In the genomic region with DNA sequence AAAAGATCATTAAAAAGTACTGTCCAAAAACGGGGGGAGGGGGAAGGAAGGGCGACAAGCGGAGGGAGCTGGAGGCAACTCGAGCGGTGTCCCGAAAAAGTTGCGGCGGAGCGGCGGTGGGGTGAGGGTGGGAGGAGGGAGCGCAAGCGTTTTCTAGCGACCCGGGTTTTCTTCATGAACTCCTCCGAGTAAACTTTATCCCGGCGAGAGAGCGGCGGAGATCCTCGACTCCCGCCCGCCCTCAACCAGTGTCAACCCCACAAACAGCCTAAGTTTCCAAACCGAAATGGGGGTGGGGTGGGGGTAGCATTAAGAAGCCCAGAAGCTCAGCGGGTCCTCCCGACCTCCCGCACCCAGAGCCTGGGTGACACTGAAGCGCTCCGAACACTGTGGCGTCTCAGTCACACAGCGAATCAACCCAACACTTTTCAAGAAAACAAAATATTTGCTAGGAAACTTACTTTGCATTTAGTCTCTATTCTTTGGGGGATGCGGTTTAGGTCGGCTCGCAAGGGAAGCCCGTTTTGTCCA, we compare ENCODE assay signal across 8 cellular contexts.
DNase-seq lines count a peak whose midpoint lies in the region; ATAC-seq and TF ChIP-seq lines count a peak whose summit lies in the region.

No MANE protein-coding gene starts in this region.

- H3K9me3 Mint-ChIP-seq in stimulated activated memory B cell treated with anti-CD40 and anti-IgM and Interleukin-4, amounts not matched to agents 10 μg/mL and 1 μg/mL and 100 μg/mL, for 72 hours: no peaks in the 10 kb centered on the region

- H3K4me3 Mint-ChIP-seq in stimulated activated memory B cell treated with anti-CD40 and anti-IgM and Interleukin-4, amounts not matched to agents 10 μg/mL and 1 μg/mL and 100 μg/mL, for 72 hours: peak overlapping the region; percentile 69

- H3K36me3 Mint-ChIP-seq in stimulated activated memory B cell treated with anti-CD40 and anti-IgM and Interleukin-4, amounts not matched to agents 10 μg/mL and 1 μg/mL and 100 μg/mL, for 72 hours: peaks cover 6% of the 10 kb centered on the region

- no peak overlapping the region for H3K27ac ChIP-seq in BLaER1 treated with 17β-estradiol and CSF1 and Interleukin-3, amounts not matched to agents 10 nM and 100 nM

- peaks cover 87 to 100% (median 97%) of the 10 kb centered on the region in 11 experiments for H3K27me3 ChIP-seq in BLaER1 treated with 17β-estradiol and CSF1 and Interleukin-3, amounts not matched to agents 10 nM and 100 nM

- POLR2A ChIA-PET in HEK293T (lab: Yijun Ruan, JAX): interaction anchor here (0.6 to 1.2 kb wide), 7 partner anchors 9 to 993 kb away, joined by 3 read pairs; no protein-coding TSS in a partner anchor

- no peak for ATAC-seq in stimulated activated memory B cell treated with anti-CD40 and anti-IgM and Interleukin-4, amounts not matched to agents 10 μg/mL and 1 μg/mL and 100 μg/mL, for 72 hours
- ATAC-seq in GM18517 (IDR thresholded peaks at IDR 0.05; ENCODE audit: unreplicated experiment) (no peak), GM19397 (IDR thresholded peaks at IDR 0.05; ENCODE audit: unreplicated experiment) (no peak)

- H3K4me2 ChIP-seq in BLaER1 treated with 17β-estradiol and CSF1 and Interleukin-3, amounts not matched to agents 10 nM and 100 nM: peak overlapping the region; percentile 86 to 99 (median 99)

- CTCF ChIA-PET in HEK293T (lab: Yijun Ruan, JAX): interaction anchor here (1.3 kb wide), 1 partner anchor 11 kb away, joined by 4 read pairs; no protein-coding TSS in a partner anchor

- peaks cover 0 to 11% (median 4%) of the 10 kb centered on the region in 11 experiments; a peak in 12 of 22 replicates for H3K9me3 ChIP-seq in BLaER1 treated with 17β-estradiol and CSF1 and Interleukin-3, amounts not matched to agents 10 nM and 100 nM (replicated peaks in 1 of 11)

- DNase-seq in HEK293T (ENCODE audit: extremely low spot score): peak; percentile 12
- peak; percentile 65 for DNase-seq in astrocyte of the hippocampus (ENCODE audit: low read depth, low spot score)
- DNase-seq in iPS-NIHi11 (ENCODE audit: low spot score): peak; percentile 24
- no peak for DNase-seq in HuH-7 (ENCODE audit: low spot score)

- peaks cover 0 to 66% (median 51%) of the 10 kb centered on the region in 11 experiments; a peak in 17 of 22 replicates for H4K20me1 ChIP-seq in BLaER1 treated with 17β-estradiol and CSF1 and Interleukin-3, amounts not matched to agents 10 nM and 100 nM

- no peak overlapping the region for H3K27ac Mint-ChIP-seq in stimulated activated memory B cell treated with anti-CD40 and anti-IgM and Interleukin-4, amounts not matched to agents 10 μg/mL and 1 μg/mL and 100 μg/mL, for 72 hours

- H3K4me1 Mint-ChIP-seq in stimulated activated memory B cell treated with anti-CD40 and anti-IgM and Interleukin-4, amounts not matched to agents 10 μg/mL and 1 μg/mL and 100 μg/mL, for 72 hours: peaks cover 17% of the 10 kb centered on the region

- H3K36me3 ChIP-seq in BLaER1 treated with 17β-estradiol and CSF1 and Interleukin-3, amounts not matched to agents 10 nM and 100 nM: no peaks in the 10 kb centered on the region

- no peaks in the 10 kb centered on the region for H3K27me3 Mint-ChIP-seq in stimulated activated memory B cell treated with anti-CD40 and anti-IgM and Interleukin-4, amounts not matched to agents 10 μg/mL and 1 μg/mL and 100 μg/mL, for 72 hours

- H3K4me3 ChIP-seq in BLaER1 treated with 17β-estradiol and CSF1 and Interleukin-3, amounts not matched to agents 10 nM and 100 nM: peak overlapping the region; percentile 61 to 75 (median 66)

- H3K9ac ChIP-seq in BLaER1 treated with 17β-estradiol and CSF1 and Interleukin-3, amounts not matched to agents 10 nM and 100 nM: peak overlapping the region; percentile 30 to 69 (median 64); a peak in 19 of 22 replicates

- H3K4me1 ChIP-seq in BLaER1 treated with 17β-estradiol and CSF1 and Interleukin-3, amounts not matched to agents 10 nM and 100 nM: peaks cover 23 to 42% (median 34%) of the 10 kb centered on the region in 10 experiments

TF ChIP-seq in HEK293T, 16 proteins besides CTCF, POLR2A, EP300 and RAD21:
- TF ChIP-seq L3MBTL2 (conservative IDR thresholded peaks at IDR 0.05) (no peak; the same call in 1 of the 2 replicates), TARDBP (IDR thresholded peaks at IDR 0.05) (no peak)
TF ChIP-seq in HEK293T: peak in this region for 0.
